Comparison of ENCODE assay signal across 23 cellular contexts in genomic region chr13:25715760-25716159, GRCh38.
"Had no signal": no experiment of that assay in that cellular context is flagged by ENCODE, and none has a peak within 500 bp of the region (broad histone marks: within the 10 kb centered on the region; RNA-seq: fewer than 3 reads in every experiment).

No MANE protein-coding gene starts in this region.

- H3K27ac Mint-ChIP-seq: stimulated activated effector memory CD8-positive, alpha-beta T cell treated with anti-CD3 and anti-CD28 coated beads, Interleukin-12 subunit alpha, Interleukin-12 subunit beta, amount 100 ng/mL, for 72 hours; stimulated activated memory B cell treated with anti-CD40 and anti-IgM and Interleukin-4, amounts not matched to agents 10 μg/mL and 1 μg/mL and 100 μg/mL, for 72 hours; stimulated activated naive B cell treated with anti-CD40 and anti-IgM and Interleukin-4, amounts not matched to agents 10 μg/mL and 1 μg/mL and 100 μg/mL, for 72 hours; stimulated activated naive CD8-positive, alpha-beta T cell treated with anti-CD3 and anti-CD28 coated beads, Interleukin-15, Interleukin-2, amounts not matched to agents 100 ng/mL and 50 ng/mL, for 24 hours had no signal

- DNase-seq: stimulated activated CD4-positive, alpha-beta T cell treated with anti-CD3 and anti-CD28 coated beads, Interleukin-1b, Interleukin-23, amount 100 ng/mL, for 48 hours; stimulated activated CD4-positive, alpha-beta T cell treated with anti-CD3 and anti-CD28 coated beads, Interleukin-2, amount 100 ng/mL, for 24 hours; stimulated activated CD4-positive, alpha-beta T cell treated with anti-CD3 and anti-CD28 coated beads, Interleukin-2, amount 100 ng/mL, for 48 hours; stimulated activated CD4-positive, alpha-beta T cell treated with anti-CD3 and anti-CD28 coated beads, Interleukin-4, amount 100 ng/mL, for 1 hour; stimulated activated CD4-positive, alpha-beta T cell treated with anti-CD3 and anti-CD28 coated beads, Interleukin-4, amount 100 ng/mL, for 24 hours; stimulated activated CD4-positive, alpha-beta T cell treated with anti-CD3 and anti-CD28 coated beads, Interleukin-4, amount 100 ng/mL, for 4 hours; stimulated activated CD8-positive, alpha-beta memory T cell treated with anti-CD3 and anti-CD28 coated beads, Interleukin-4, amount 100 ng/mL, for 48 hours; stimulated activated naive B cell treated with anti-CD40 and anti-IgM and Interleukin-4, amounts not matched to agents 10 μg/mL and 1 μg/mL and 100 μg/mL, for 72 hours; stimulated activated naive CD4-positive, alpha-beta T cell; stimulated activated naive CD4-positive, alpha-beta T cell treated with Interleukin-2 at 50 U/mL for 16 hours; stomach; substantia nigra; testis; thyroid gland; tibial artery; transverse colon; trophoblast cell; upper lobe of left lung; upper lobe of right lung; uterus had no signal

- H3K4me3 Mint-ChIP-seq: stimulated activated effector memory CD8-positive, alpha-beta T cell treated with anti-CD3 and anti-CD28 coated beads, Interleukin-12 subunit alpha, Interleukin-12 subunit beta, amount 100 ng/mL, for 72 hours; stimulated activated memory B cell treated with anti-CD40 and anti-IgM and Interleukin-4, amounts not matched to agents 10 μg/mL and 1 μg/mL and 100 μg/mL, for 72 hours; stimulated activated naive B cell treated with anti-CD40 and anti-IgM and Interleukin-4, amounts not matched to agents 10 μg/mL and 1 μg/mL and 100 μg/mL, for 72 hours; stimulated activated naive CD8-positive, alpha-beta T cell treated with anti-CD3 and anti-CD28 coated beads, Interleukin-15, Interleukin-2, amounts not matched to agents 100 ng/mL and 50 ng/mL, for 24 hours had no signal

- ATAC-seq: stimulated activated effector memory CD8-positive, alpha-beta T cell treated with anti-CD3 and anti-CD28 coated beads, Interleukin-12 subunit alpha, Interleukin-12 subunit beta, amount 100 ng/mL, for 72 hours; stimulated activated memory B cell treated with anti-CD40 and anti-IgM and Interleukin-4, amounts not matched to agents 10 μg/mL and 1 μg/mL and 100 μg/mL, for 72 hours; stimulated activated naive B cell treated with anti-CD40 and anti-IgM and Interleukin-4, amounts not matched to agents 10 μg/mL and 1 μg/mL and 100 μg/mL, for 72 hours; upper lobe of right lung had no signal

- H3K36me3 Mint-ChIP-seq: stimulated activated effector memory CD8-positive, alpha-beta T cell treated with anti-CD3 and anti-CD28 coated beads, Interleukin-12 subunit alpha, Interleukin-12 subunit beta, amount 100 ng/mL, for 72 hours; stimulated activated memory B cell treated with anti-CD40 and anti-IgM and Interleukin-4, amounts not matched to agents 10 μg/mL and 1 μg/mL and 100 μg/mL, for 72 hours; stimulated activated naive B cell treated with anti-CD40 and anti-IgM and Interleukin-4, amounts not matched to agents 10 μg/mL and 1 μg/mL and 100 μg/mL, for 72 hours had no signal

- H3K4me1 Mint-ChIP-seq: stimulated activated effector memory CD8-positive, alpha-beta T cell treated with anti-CD3 and anti-CD28 coated beads, Interleukin-12 subunit alpha, Interleukin-12 subunit beta, amount 100 ng/mL, for 72 hours; stimulated activated memory B cell treated with anti-CD40 and anti-IgM and Interleukin-4, amounts not matched to agents 10 μg/mL and 1 μg/mL and 100 μg/mL, for 72 hours; stimulated activated naive B cell treated with anti-CD40 and anti-IgM and Interleukin-4, amounts not matched to agents 10 μg/mL and 1 μg/mL and 100 μg/mL, for 72 hours had no signal

- H3K27me3 Mint-ChIP-seq: stimulated activated memory B cell treated with anti-CD40 and anti-IgM and Interleukin-4, amounts not matched to agents 10 μg/mL and 1 μg/mL and 100 μg/mL, for 72 hours had no signal
